In genomic region chr3:141726483-141726882, GRCh38 we compare ENCODE assay signal across 42 cellular contexts. TPM values are rescaled to one million over a fixed set of nuclear protein-coding genes. Genes with fewer than 3 reads are reported as not detected.
DNase-seq lines count a peak whose midpoint lies in the region; ATAC-seq, FAIRE-seq and TF ChIP-seq lines count a peak whose summit lies in the region.
"Had no signal": no experiment of that assay in that cellular context is flagged by ENCODE, and none has a peak within 500 bp of the region (broad histone marks: within the 10 kb centered on the region; RNA-seq: fewer than 3 reads in every experiment).

No MANE protein-coding gene starts in this region.

- H3K4me2 ChIP-seq in HepG2 (ENCODE audit: low read depth, low read length) (no peak overlapping the region), Karpas-422 (ENCODE audit: low read depth, low read length, poor library complexity, severe bottlenecking) (no peak overlapping the region), K562 (ENCODE audit: insufficient read depth, low read length) (no peak overlapping the region)
- H3K4me2 ChIP-seq: A549, BLaER1 had no signal

- no peak for ATAC-seq in HepG2
- no peak for ATAC-seq in right lobe of liver
- ATAC-seq in WTC11: no peak
- no peak for ATAC-seq in K562
- ATAC-seq: A549; CD8-positive, alpha-beta T cell had no signal

- POLR2A ChIA-PET in HepG2 (lab: Yijun Ruan, JAX) (no interaction called here), WTC11 (lab: Charles Lee) (no interaction called here), K562 (lab: Yijun Ruan, JAX) (interaction anchor here (0.8 kb wide), 1 partner anchor 13 kb away, joined by 3 read pairs; no protein-coding TSS in a partner anchor)

- no peak for TF ChIP-seq POLR2A in HepG2 (IDR thresholded peaks at IDR 0.05; ENCODE audit: insufficient read depth in 1 of 2, low read depth in 2 of 2, low read length in 2 of 2)
- TF ChIP-seq POLR2A in right lobe of liver (IDR thresholded peaks at IDR 0.05): no peak
- no peak for TF ChIP-seq POLR2A in K562 (conservative IDR thresholded peaks at IDR 0.05)

- in situ Hi-C loops in HepG2 (cut with HindIII; ENCODE audit: extremely low pct_ligation_motif_present, low pct_unique_long_range_greater_than_20kb): no loop called here
- in situ Hi-C loops in K562 (cut with MboI): no loop called here

- WGBS in HepG2 (ENCODE audit: low lambda C conversion rate): 33% methylated on average over 1 of the region's 1 CpG
- WGBS in right lobe of liver (ENCODE audit: insufficient coverage, low coverage, low lambda C conversion rate, missing lambda C conversion rate): 45% methylated on average over 1 of the region's 1 CpG
- WGBS in K562 (ENCODE audit: insufficient coverage, low coverage, missing lambda C conversion rate): 0% methylated on average over 1 of the region's 1 CpG

- H4K20me1 ChIP-seq in HepG2 (ENCODE audit: insufficient read depth, low read length) (no peaks in the 10 kb centered on the region), Karpas-422 (ENCODE audit: insufficient read depth, low read depth, low read length) (no peaks in the 10 kb centered on the region), K562 (replicated peaks; ENCODE audit: control insufficient read depth, insufficient read depth, low read length) (no peaks in the 10 kb centered on the region)
- H4K20me1 ChIP-seq: BLaER1; BLaER1 treated with 17β-estradiol and CSF1 and Interleukin-3, amounts not matched to agents 10 nM and 100 nM had no signal

- no peaks in the 10 kb centered on the region for H3K36me3 Mint-ChIP-seq in WTC11
- H3K36me3 Mint-ChIP-seq: CD14-positive monocyte; CD4-positive, alpha-beta memory T cell; CD4-positive, CD25-positive, alpha-beta regulatory T cell; CD8-positive, alpha-beta memory T cell; CD8-positive, alpha-beta T cell had no signal

- H2AFZ ChIP-seq in HepG2 (ENCODE audit: low read length) (no peak overlapping the region), Karpas-422 (ENCODE audit: low read length) (no peak overlapping the region), K562 (ENCODE audit: low read depth, low read length) (no peak overlapping the region)

- no peaks in the 10 kb centered on the region for H3K9me2 ChIP-seq in Karpas-422 (replicated peaks; ENCODE audit: insufficient read depth, low read length)

- H3K36me3 ChIP-seq in HepG2 (replicated peaks in 1 of 2; ENCODE audit: control insufficient read depth in 1 of 2, insufficient read depth in 2 of 2, low read length in 2 of 2) (no peaks in the 10 kb centered on the region), right lobe of liver (no peaks in the 10 kb centered on the region), Karpas-422 (ENCODE audit: insufficient read depth, low read length) (no peaks in the 10 kb centered on the region), K562 (ENCODE audit: control insufficient read depth, insufficient read depth, low read length) (no peaks in the 10 kb centered on the region)
- H3K36me3 ChIP-seq: BE2C; BLaER1; BLaER1 treated with 17β-estradiol and CSF1 and Interleukin-3, amounts not matched to agents 10 nM and 100 nM had no signal

- TF ChIP-seq CTCF in HepG2 (CRISPR knock-in tag; IDR thresholded peaks at IDR 0.05) (no peak), right lobe of liver (IDR thresholded peaks at IDR 0.05) (no peak), WTC11 (IDR thresholded peaks at IDR 0.05) (no peak), K562 (IDR thresholded peaks at IDR 0.05 in 2 of 3, conservative IDR thresholded peaks at IDR 0.05 in 1 of 3; ENCODE audit: insufficient read depth in 2 of 3, low read depth in 1 of 3, low read length in 3 of 3) (no peak)

- H3K27ac Mint-ChIP-seq in WTC11: no peak overlapping the region
- H3K27ac Mint-ChIP-seq: B cell; CD4-positive, alpha-beta memory T cell; CD4-positive, alpha-beta T cell; CD4-positive, CD25-positive, alpha-beta regulatory T cell; CD8-positive, alpha-beta memory T cell; CD8-positive, alpha-beta T cell had no signal

- CTCF ChIA-PET in HepG2 (lab: Yijun Ruan, JAX; ENCODE audit: low intra/inter-chr PET ratio, low total read pairs): no interaction called here
- CTCF ChIA-PET in WTC11 (lab: Charles Lee): no interaction called here
- CTCF ChIA-PET in K562 (lab: Yijun Ruan, JAX; ENCODE audit: low intra/inter-chr PET ratio): no interaction called here

- H3K27me3 ChIP-seq in HepG2 (ENCODE audit: control insufficient read depth in 1 of 2, insufficient read depth in 2 of 2, low read length in 2 of 2): no peaks in the 10 kb centered on the region
- H3K27me3 ChIP-seq in right lobe of liver: no peaks in the 10 kb centered on the region
- no peaks in the 10 kb centered on the region for H3K27me3 ChIP-seq in Karpas-422 (ENCODE audit: low read length)
- no peaks in the 10 kb centered on the region for H3K27me3 ChIP-seq in K562 (ENCODE audit: control insufficient read depth in 2 of 2, insufficient read depth in 2 of 2, low read length in 2 of 2)
- H3K27me3 ChIP-seq: BE2C; BLaER1; BLaER1 treated with 17β-estradiol and CSF1 and Interleukin-3, amounts not matched to agents 10 nM and 100 nM had no signal

- H3K4me3 Mint-ChIP-seq in WTC11: no peak overlapping the region
- H3K4me3 Mint-ChIP-seq: B cell; CD14-positive monocyte; CD4-positive, alpha-beta memory T cell; CD4-positive, alpha-beta T cell; CD4-positive, CD25-positive, alpha-beta regulatory T cell; CD8-positive, alpha-beta memory T cell; CD8-positive, alpha-beta T cell had no signal

- H3K9me3 ChIP-seq in HepG2 (ENCODE audit: low read length) (no peaks in the 10 kb centered on the region), right lobe of liver (no peaks in the 10 kb centered on the region), Karpas-422 (ENCODE audit: low read length) (no peaks in the 10 kb centered on the region), K562 (replicated peaks; ENCODE audit: control insufficient read depth, insufficient read depth, low read depth, low read length) (no peaks in the 10 kb centered on the region)
- H3K9me3 ChIP-seq: A549; BE2C; BLaER1; BLaER1 treated with 17β-estradiol and CSF1 and Interleukin-3, amounts not matched to agents 10 nM and 100 nM; Caco-2 had no signal

- TF ChIP-seq EP300 in HepG2 (IDR thresholded peaks at IDR 0.05; ENCODE audit: low read depth in 2 of 2, low read length in 2 of 2) (no peak), HepG2 (CRISPR knock-in tag; IDR thresholded peaks at IDR 0.05; ENCODE audit: borderline replicate concordance) (no peak), K562 (IDR thresholded peaks at IDR 0.05; ENCODE audit: low read length) (no peak)

- H3K9me3 Mint-ChIP-seq in WTC11: no peaks in the 10 kb centered on the region
- H3K9me3 Mint-ChIP-seq: CD4-positive, alpha-beta memory T cell; CD4-positive, alpha-beta T cell; CD8-positive, alpha-beta memory T cell; CD8-positive, alpha-beta T cell had no signal

- H3K4me1 ChIP-seq in HepG2 (ENCODE audit: insufficient read depth, low read length) (peaks cover 30% of the 10 kb centered on the region), right lobe of liver (no peaks in the 10 kb centered on the region), Karpas-422 (ENCODE audit: low read length) (peaks cover 8% of the 10 kb centered on the region), K562 (replicated peaks in 1 of 2; ENCODE audit: control insufficient read depth in 2 of 2, insufficient read depth in 2 of 2, low read length in 2 of 2) (no peaks in the 10 kb centered on the region)
- H3K4me1 ChIP-seq: A549, BE2C had no signal

- H3K4me3 ChIP-seq in HepG2 (replicated peaks in 1 of 3; ENCODE audit: insufficient read depth in 1 of 3, low read depth in 2 of 3, low read length in 3 of 3): no peak overlapping the region
- H3K4me3 ChIP-seq in right lobe of liver: no peak overlapping the region
- no peak overlapping the region for H3K4me3 ChIP-seq in Karpas-422 (ENCODE audit: low read length)
- no peak overlapping the region for H3K4me3 ChIP-seq in K562
- H3K4me3 ChIP-seq: A549; BLaER1; BLaER1 treated with 17β-estradiol and CSF1 and Interleukin-3, amounts not matched to agents 10 nM and 100 nM had no signal

- no peak for DNase-seq in HepG2 (ENCODE audit: low spot score)
- DNase-seq in right lobe of liver: no peak
- DNase-seq in Karpas-422: peak; percentile 2
- no peak for DNase-seq in WTC11 (ENCODE audit: low spot score)
- no peak for DNase-seq in K562 (ENCODE audit: extremely low read depth in 1 of 4, low spot score in 3 of 4)
- no peak for DNase-seq in RKO (ENCODE audit: low spot score)
- no peak for DNase-seq in NCI-H1105 treated with DMSO at 0.1 percent for 48 hours (lab: John Stamatoyannopoulos, UW)
- no peak for DNase-seq in KG1 (lab: John Stamatoyannopoulos, UW)
- DNase-seq: 8988T; ACHN; AML-193; BE2C; C1 segment of cervical spinal cord; Caco-2; Calu3; CD4-positive, alpha-beta memory T cell; CD4-positive, alpha-beta T cell; CD4-positive, CD25-positive, alpha-beta regulatory T cell; CD8-positive, alpha-beta memory T cell; CD8-positive, alpha-beta T cell; COR-L47; DMS 273 treated with DMSO at 0.1 percent for 48 hours; DMS153; DMS53; DMS79; DMS79 treated with DMSO at 0.1 percent for 48 hours; DND-41; EL had no signal

- intact Hi-C loops in HepG2 (cut with micrococcal nuclease; ENCODE audit: unreplicated experiment): no loop called here
- intact Hi-C loops in right lobe of liver (cut with DNase I): no loop called here
- intact Hi-C loops in K562 (cut with micrococcal nuclease): no loop called here

- H3K27ac ChIP-seq in HepG2 (ENCODE audit: extremely low read length, insufficient read depth, low read length) (no peak overlapping the region), right lobe of liver (no peak overlapping the region), Karpas-422 (ENCODE audit: low read length) (no peak overlapping the region), K562 (ENCODE audit: extremely low read depth, low read depth, low read length) (no peak overlapping the region)
- H3K27ac ChIP-seq: 22Rv1; A549; BLaER1; BLaER1 treated with 17β-estradiol and CSF1 and Interleukin-3, amounts not matched to agents 10 nM and 100 nM; C4-2B had no signal

- H3K9me1 ChIP-seq in K562 (ENCODE audit: control insufficient read depth, insufficient read depth, low read length): no peaks in the 10 kb centered on the region

- H3K9ac ChIP-seq in HepG2 (ENCODE audit: insufficient read depth, low read depth, low read length): no peak overlapping the region
- no peak overlapping the region for H3K9ac ChIP-seq in Karpas-422 (ENCODE audit: low read length)
- H3K9ac ChIP-seq in K562 (ENCODE audit: insufficient read depth in 1 of 2, low read depth in 2 of 2, low read length in 2 of 2): no peak overlapping the region
- H3K9ac ChIP-seq: BLaER1; BLaER1 treated with 17β-estradiol and CSF1 and Interleukin-3, amounts not matched to agents 10 nM and 100 nM had no signal

- H3K4me1 Mint-ChIP-seq in WTC11: 0 out of 2 replicates have a peak, but pooled peaks cover 7% of the 10 kb centered on the region
- H3K4me1 Mint-ChIP-seq: B cell; CD4-positive, alpha-beta memory T cell; CD4-positive, CD25-positive, alpha-beta regulatory T cell; CD8-positive, alpha-beta memory T cell had no signal

- TF ChIP-seq RAD21 in HepG2 (CRISPR knock-in tag; IDR thresholded peaks at IDR 0.05) (no peak), K562 (CRISPR knock-in tag; conservative IDR thresholded peaks at IDR 0.05 in 1 of 2, IDR thresholded peaks at IDR 0.05 in 1 of 2) (no peak)

- BruUV-seq in HepG2 (replicated peaks; lab: Mats Ljungman, UMichigan): no TSS peak
- BruUV-seq in K562 (replicated peaks; lab: Mats Ljungman, UMichigan): no TSS peak

- H3K79me2 ChIP-seq in HepG2 (ENCODE audit: insufficient read depth, low read length) (no peaks in the 10 kb centered on the region), Karpas-422 (ENCODE audit: low read length) (no peaks in the 10 kb centered on the region), K562 (ENCODE audit: control insufficient read depth, insufficient read depth, low read length) (no peaks in the 10 kb centered on the region)

- no peaks in the 10 kb centered on the region for H3K27me3 Mint-ChIP-seq in WTC11 (ENCODE audit: low read depth)

- FAIRE-seq in HepG2 (lab: Jason Lieb, UNC): no peak
- FAIRE-seq in K562 (lab: Jason Lieb, UNC): peak; percentile 6
- FAIRE-seq: A204.1, A549, D721Med had no signal

RNA-seq across cellular contexts. Expression of gene RNF7, which starts 11.6 kb away (rescaled TPM):
- total RNA-seq in HepG2 (2016; rRNA removed; fragmentation: Illumina TruSeq; extraction: Trizol) (94.7 and 102 TPM in 2 replicates), right lobe of liver (10 to 100 TPM; 31.0 to 41.1 (median 34.2) TPM), WTC11 (2021) (129 to 136 TPM (median 133 TPM) in 3 replicates), K562 (2014; rRNA removed) (34.7 and 38.8 TPM in 2 replicates), K562 (2014; rRNA removed; fragmentation: Illumina TruSeq; extraction: Trizol) (80.0 and 80.5 TPM in 2 replicates), K562 (2015; rRNA removed; fragmentation: Illumina TruSeq; extraction: Trizol) (69.1 and 77.9 TPM in 2 replicates), K562 (2021) (94.5 and 96.7 TPM in 2 replicates)
- 237 and 254 TPM in 2 replicates for total RNA-seq in HepG2 (2016; cell fraction: cytosol; rRNA removed; fragmentation: Illumina TruSeq; extraction: Trizol; ENCODE audit: low read depth)
- total RNA-seq in HepG2 (2016; cell fraction: insoluble cytoplasmic fraction; rRNA removed; fragmentation: Illumina TruSeq; extraction: Trizol): 97.5 and 99.9 TPM in 2 replicates
- total RNA-seq in HepG2 (2016; cell fraction: membrane; rRNA removed; fragmentation: Illumina TruSeq; extraction: Trizol): 254 and 267 TPM in 2 replicates
- total RNA-seq in HepG2 (2016; cell fraction: nucleus; rRNA removed; fragmentation: Illumina TruSeq; extraction: Trizol): 38.0 and 46.0 TPM in 2 replicates
- polyA plus RNA-seq in HepG2 (2011; rRNA removed) (51.6 and 66.4 TPM in 2 replicates), K562 (2011; rRNA removed) (74.7 and 111 TPM in 2 replicates), K562 (2014; fragmentation: Illumina TruSeq; extraction: Trizol) (65.0 and 68.9 TPM in 2 replicates), K562 (2014; fragmentation: Nextera tagmentation; extraction: Ambion mirVana) (100 to 1,000 TPM; 112 to 133 TPM), K562 (2014; rRNA removed) (74.5 and 81.9 TPM in 2 replicates)
- polyA plus RNA-seq in HepG2 (2011; cell fraction: cytosol; rRNA removed): 79.3 and 107 TPM in 2 replicates
- polyA plus RNA-seq in HepG2 (2011; cell fraction: nucleus; rRNA removed): 10.7 and 18.5 TPM in 2 replicates
- polyA plus RNA-seq in HepG2 (2012): 84.0 and 95.6 TPM in 2 replicates
- 355 and 363 TPM in 2 replicates for polyA plus RNA-seq in HepG2 (2016; cell fraction: cytosol; fragmentation: Illumina TruSeq; extraction: Trizol; ENCODE audit: low read depth)
- polyA plus RNA-seq in HepG2 (2016; cell fraction: insoluble cytoplasmic fraction; fragmentation: Illumina TruSeq; extraction: Trizol; ENCODE audit: low read depth): 109 and 111 TPM in 2 replicates
- polyA plus RNA-seq in HepG2 (2016; cell fraction: membrane; fragmentation: Illumina TruSeq; extraction: Trizol; ENCODE audit: low read depth): 266 and 280 TPM in 2 replicates
- 65.3 and 74.1 TPM in 2 replicates for polyA plus RNA-seq in HepG2 (2016; cell fraction: nucleus; fragmentation: Illumina TruSeq; extraction: Trizol; ENCODE audit: insufficient read depth, low read depth)
- polyA minus RNA-seq in HepG2 (2011; rRNA and poly(A)+ RNA removed; ENCODE audit: low replicate concordance): 16.0 and 16.9 TPM in 2 replicates
- 12.8 and 20.9 TPM in 2 replicates for polyA minus RNA-seq in HepG2 (2011; cell fraction: cytosol; rRNA and poly(A)+ RNA removed)
- polyA minus RNA-seq in HepG2 (2011; cell fraction: nucleus; rRNA and poly(A)+ RNA removed): 13.5 and 25.4 TPM in 2 replicates
- 38.5 and 63.9 TPM in 2 replicates for total RNA-seq in Karpas-422 (2014; rRNA removed; shearing (Covaris generic); ENCODE audit: low replicate concordance)
- 14.2 and 22.7 TPM in 2 replicates for total RNA-seq in K562 (2011; cell fraction: chromatin; rRNA removed; ENCODE audit: low replicate concordance)
- total RNA-seq in K562 (2011; cell fraction: nucleolus; rRNA removed): 17.0 TPM in 2 replicates
- 28.5 and 47.3 TPM in 2 replicates for total RNA-seq in K562 (2011; cell fraction: nucleoplasm; rRNA removed)
- polyA plus RNA-seq in K562 (2011; cell fraction: cytosol; rRNA removed): 51.2 and 88.5 TPM in 2 replicates
- polyA plus RNA-seq in K562 (2011; cell fraction: nucleus; rRNA removed): 23.4 and 45.3 TPM in 2 replicates
- 77.6 and 88.6 TPM in 2 replicates for polyA plus RNA-seq in K562 (2012)
- polyA minus RNA-seq in K562 (2011; rRNA and poly(A)+ RNA removed): 23.4 and 27.3 TPM in 2 replicates
- 15.2 and 27.5 TPM in 2 replicates for polyA minus RNA-seq in K562 (2011; cell fraction: cytosol; rRNA and poly(A)+ RNA removed)
- polyA minus RNA-seq in K562 (2011; cell fraction: nucleus; rRNA and poly(A)+ RNA removed): 10.0 and 19.7 TPM in 2 replicates

RNA-seq across cellular contexts. Expression of gene GRK7, which starts 36.7 kb away (rescaled TPM):
- not detected in 2 replicates for total RNA-seq in HepG2 (2016; rRNA removed; fragmentation: Illumina TruSeq; extraction: Trizol)
- not detected in 2 replicates for total RNA-seq in HepG2 (2016; cell fraction: cytosol; rRNA removed; fragmentation: Illumina TruSeq; extraction: Trizol; ENCODE audit: low read depth)
- not detected in 2 replicates for total RNA-seq in HepG2 (2016; cell fraction: insoluble cytoplasmic fraction; rRNA removed; fragmentation: Illumina TruSeq; extraction: Trizol)
- not detected in 2 replicates for total RNA-seq in HepG2 (2016; cell fraction: membrane; rRNA removed; fragmentation: Illumina TruSeq; extraction: Trizol)
- total RNA-seq in HepG2 (2016; cell fraction: nucleus; rRNA removed; fragmentation: Illumina TruSeq; extraction: Trizol): not detected in 2 replicates
- polyA plus RNA-seq in HepG2 (2011; rRNA removed): not detected in 2 replicates
- not detected in 2 replicates for polyA plus RNA-seq in HepG2 (2011; cell fraction: cytosol; rRNA removed)
- not detected in 2 replicates for polyA plus RNA-seq in HepG2 (2011; cell fraction: nucleus; rRNA removed)
- polyA plus RNA-seq in HepG2 (2012): not detected in 2 replicates
- polyA plus RNA-seq in HepG2 (2016; cell fraction: cytosol; fragmentation: Illumina TruSeq; extraction: Trizol; ENCODE audit: low read depth): not detected in 2 replicates
- not detected in 2 replicates for polyA plus RNA-seq in HepG2 (2016; cell fraction: insoluble cytoplasmic fraction; fragmentation: Illumina TruSeq; extraction: Trizol; ENCODE audit: low read depth)
- polyA plus RNA-seq in HepG2 (2016; cell fraction: membrane; fragmentation: Illumina TruSeq; extraction: Trizol; ENCODE audit: low read depth): not detected in 2 replicates
- not detected in 2 replicates for polyA plus RNA-seq in HepG2 (2016; cell fraction: nucleus; fragmentation: Illumina TruSeq; extraction: Trizol; ENCODE audit: insufficient read depth, low read depth)
- polyA minus RNA-seq in HepG2 (2011; rRNA and poly(A)+ RNA removed; ENCODE audit: low replicate concordance): 0.05 TPM in 1 of 2 replicates, not detected in the other
- not detected in 2 replicates for polyA minus RNA-seq in HepG2 (2011; cell fraction: cytosol; rRNA and poly(A)+ RNA removed)
- polyA minus RNA-seq in HepG2 (2011; cell fraction: nucleus; rRNA and poly(A)+ RNA removed): not detected in 2 replicates
- total RNA-seq in right lobe of liver: under 1 TPM in 1 of 6 experiments, not detected in 5; 0.06 TPM
- not detected in 2 replicates for total RNA-seq in Karpas-422 (2014; rRNA removed; shearing (Covaris generic); ENCODE audit: low replicate concordance)
- not detected in 3 replicates for total RNA-seq in WTC11 (2021)
- not detected in 2 replicates for total RNA-seq in K562 (2011; cell fraction: chromatin; rRNA removed; ENCODE audit: low replicate concordance)
- 0.17 TPM in 1 of 2 replicates, not detected in the other for total RNA-seq in K562 (2011; cell fraction: nucleolus; rRNA removed)
- not detected in 2 replicates for total RNA-seq in K562 (2011; cell fraction: nucleoplasm; rRNA removed)
- total RNA-seq in K562 (2014; rRNA removed): not detected in 2 replicates
- total RNA-seq in K562 (2014; rRNA removed; fragmentation: Illumina TruSeq; extraction: Trizol): 0.04 TPM in 1 of 2 replicates, not detected in the other
- total RNA-seq in K562 (2015; rRNA removed; fragmentation: Illumina TruSeq; extraction: Trizol): 0.08 TPM in 1 of 2 replicates, not detected in the other
- total RNA-seq in K562 (2021): 0.04 TPM in 1 of 2 replicates, not detected in the other
- not detected in 2 replicates for polyA plus RNA-seq in K562 (2011; rRNA removed)
- not detected in 2 replicates for polyA plus RNA-seq in K562 (2011; cell fraction: cytosol; rRNA removed)
- polyA plus RNA-seq in K562 (2011; cell fraction: nucleus; rRNA removed): 0.07 TPM in 1 of 2 replicates, not detected in the other
- polyA plus RNA-seq in K562 (2012): 0.04 TPM in 1 of 2 replicates, not detected in the other
- polyA plus RNA-seq in K562 (2014; fragmentation: Illumina TruSeq; extraction: Trizol): 0.07 TPM in 1 of 2 replicates, not detected in the other
- under 1 TPM; 0.01 TPM for polyA plus RNA-seq in K562 (2014; fragmentation: Nextera tagmentation; extraction: Ambion mirVana)
- 0.04 and 0.08 TPM in 2 replicates for polyA plus RNA-seq in K562 (2014; rRNA removed)
- polyA minus RNA-seq in K562 (2011; rRNA and poly(A)+ RNA removed): 0.06 TPM in 1 of 2 replicates, not detected in the other
- polyA minus RNA-seq in K562 (2011; cell fraction: cytosol; rRNA and poly(A)+ RNA removed): not detected in 2 replicates
- polyA minus RNA-seq in K562 (2011; cell fraction: nucleus; rRNA and poly(A)+ RNA removed): not detected in 2 replicates
- total RNA-seq: A172; A673; B cell; Caco-2; Calu3; CD4-positive, CD25-positive, alpha-beta regulatory T cell; CD8-positive, alpha-beta memory T cell; Daoy had no signal
- polyA plus RNA-seq: AG04450; BJ; CD4-positive, alpha-beta memory T cell; CD8-positive, alpha-beta memory T cell had no signal

Comparison
In these comparisons a context has a peak if more than half of its experiments do, and no peak if none do; other contexts are left out.
1. Of the 241 proteins assayed by ChIP-seq in both HepG2 and K562: peak only in HepG2: none; only in K562: none; in both: ZNF512; in neither: 240.